In the genomic region with DNA sequence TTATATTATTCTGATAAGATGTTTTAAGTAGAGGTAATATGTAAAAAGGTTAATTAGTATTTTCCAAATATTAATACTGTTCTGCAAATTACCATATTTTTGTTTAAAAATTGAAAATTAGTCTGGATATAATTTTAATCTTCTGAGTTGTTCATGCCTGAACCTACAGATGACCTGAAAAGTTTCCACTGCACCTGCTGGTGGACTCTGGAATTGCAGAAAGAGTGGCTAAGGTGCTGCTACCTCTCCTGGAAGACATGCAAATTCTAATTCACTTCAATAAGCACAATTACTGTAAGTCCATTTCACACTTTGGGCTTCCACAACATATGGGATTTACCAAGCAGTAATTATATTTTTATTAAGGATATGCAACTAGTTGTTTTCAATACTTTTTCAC, we compare ENCODE assay signal across 8 cellular contexts.
DNase-seq lines count a peak whose midpoint lies in the region; ATAC-seq and TF ChIP-seq lines count a peak whose summit lies in the region.

No MANE protein-coding gene starts in this region.

- TF ChIP-seq CTCF in lower lobe of right lung (IDR thresholded peaks at IDR 0.05) (peak; percentile 57), suprapubic skin (IDR thresholded peaks at IDR 0.05) (peak; percentile 13 to 57)

- ATAC-seq in HG02763 (IDR thresholded peaks at IDR 0.05; ENCODE audit: unreplicated experiment) (peak; percentile 58), SK-N-SH treated with all-trans-retinoic acid at 6 μM for 48 hours (peak; percentile 61), lower lobe of right lung (no peak)

- no peaks in the 10 kb centered on the region for H3K4me1 ChIP-seq in lower lobe of right lung
- no peaks in the 10 kb centered on the region for H3K4me1 ChIP-seq in suprapubic skin

- DNase-seq in GM03348 (ENCODE audit: low spot score): peak; percentile 10
- DNase-seq in amniotic epithelial cell (ENCODE audit: low read depth): peak; percentile 22
- DNase-seq in lower lobe of right lung: no peak
- no peak for DNase-seq in suprapubic skin (ENCODE audit: low spot score in 2 of 2)
- DNase-seq in putamen (ENCODE audit: low spot score): no peak
- DNase-seq in H7: no peak

- H3K36me3 ChIP-seq in lower lobe of right lung (no peaks in the 10 kb centered on the region), suprapubic skin (no peaks in the 10 kb centered on the region), H7 (replicated peaks; ENCODE audit: control insufficient read depth, insufficient read depth, low read length) (no peaks in the 10 kb centered on the region)

- intact Hi-C loops in lower lobe of right lung (cut with DNase I): no loop called here

- no peak for TF ChIP-seq EP300 in suprapubic skin (IDR thresholded peaks at IDR 0.05)

- TF ChIP-seq POLR2A in suprapubic skin (IDR thresholded peaks at IDR 0.05): no peak

- H3K4me3 ChIP-seq in lower lobe of right lung (no peak overlapping the region), suprapubic skin (no peak overlapping the region), H7 (ENCODE audit: insufficient read depth, low read depth, low read length) (no peak overlapping the region)

- no peak overlapping the region for H3K27ac ChIP-seq in lower lobe of right lung
- no peak overlapping the region for H3K27ac ChIP-seq in suprapubic skin

- H3K9me3 ChIP-seq in lower lobe of right lung (no peaks in the 10 kb centered on the region), suprapubic skin (no peaks in the 10 kb centered on the region)

- H3K27me3 ChIP-seq in lower lobe of right lung (ENCODE audit: low read depth) (no peaks in the 10 kb centered on the region), suprapubic skin (peaks cover 4% of the 10 kb centered on the region), H7 (ENCODE audit: control insufficient read depth, insufficient read depth, low read length) (no peaks in the 10 kb centered on the region)

TF ChIP-seq in SK-N-SH treated with all-trans-retinoic acid at 6 μM for 48 hours, 23 proteins besides CTCF, POLR2A, EP300 and RAD21:
- no peak for TF ChIP-seq ESRRG (CRISPR knock-in tag; IDR thresholded peaks at IDR 0.05)
- TF ChIP-seq GLIS3 (CRISPR knock-in tag; IDR thresholded peaks at IDR 0.05): no peak
- no peak for TF ChIP-seq ARNTL (CRISPR knock-in tag; IDR thresholded peaks at IDR 0.05; ENCODE audit: borderline replicate concordance, low read depth)
- TF ChIP-seq RARB (CRISPR knock-in tag; IDR thresholded peaks at IDR 0.05): no peak
- TF ChIP-seq ISL1 (CRISPR knock-in tag; IDR thresholded peaks at IDR 0.05): no peak
- no peak for TF ChIP-seq SNAI2 (CRISPR knock-in tag; IDR thresholded peaks at IDR 0.05)

Comparison
In these comparisons a context has a peak if more than half of its experiments do, and no peak if none do; other contexts are left out.
1. DNase-seq: peak in GM03348 (single experiment) and amniotic epithelial cell (single experiment); none in lower lobe of right lung (single experiment), suprapubic skin (0 of 2), putamen (single experiment) and H7 (single experiment).
2. ATAC-seq: peak in HG02763 (single experiment) and SK-N-SH treated with all-trans-retinoic acid at 6 μM for 48 hours (single experiment); none in lower lobe of right lung (0 of 2).